Comparison of ENCODE assay signal across 25 cellular contexts in genomic region chr11:120682866-120683265, GRCh38.
A peak's percentile ranks its signal among the peaks of the same experiment; 100 is the strongest.
DNase-seq lines count a peak whose midpoint lies in the region; TF ChIP-seq lines count a peak whose summit lies in the region.
"Had no signal": no experiment of that assay in that cellular context is flagged by ENCODE, and none has a peak within 500 bp of the region (broad histone marks: within the 10 kb centered on the region; RNA-seq: fewer than 3 reads in every experiment).

No MANE protein-coding gene starts in this region.

- no peaks in the 10 kb centered on the region for H3K79me2 ChIP-seq in MM.1S (ENCODE audit: low read length)

- H3F3A ChIP-seq in MM.1S (ENCODE audit: insufficient read depth, low read length), result no peaks in the 10 kb centered on the region

- DNase-seq in AG08396 (ENCODE audit: low spot score), result peak; percentile 41
- peak; percentile 81 for DNase-seq in HFFc6
- DNase-seq in amniotic epithelial cell (ENCODE audit: low read depth), result peak; percentile 39
- DNase-seq in foreskin fibroblast, result peak; percentile 29 to 40
- DNase-seq in caudate nucleus (lab: John Stamatoyannopoulos, UW), result no peak
- no peak for DNase-seq in suprapubic skin (ENCODE audit: low spot score in 2 of 2)
- no peak for DNase-seq in G401 (ENCODE audit: low spot score)
- DNase-seq in MM.1S, result no peak
- DNase-seq: activated T-cell treated with anti-CD3 and anti-CD28 coated beads, Interleukin-2, amount 50 U/mL, for 1 hour; colonic mucosa; DND-41; effector memory CD4-positive, alpha-beta T cell; glutamatergic neuron; mesendoderm; NCI-H1048; NCI-H187; NCI-H2171 treated with DMSO at 0.1 percent for 48 hours; NCI-H524 treated with DMSO at 0.1 percent for 48 hours; Peyer's patch; T-helper 1 cell; upper lobe of right lung had no signal

- H3K36me3 Mint-ChIP-seq in HFFc6 (ENCODE audit: low read depth), result no peaks in the 10 kb centered on the region

- TF ChIP-seq POLR2A in suprapubic skin (IDR thresholded peaks at IDR 0.05), result no peak

- H3K4me2 ChIP-seq in MM.1S (ENCODE audit: low read depth, low read length), result no peak overlapping the region
- H3K4me2 ChIP-seq: GM23338, KMS-11 had no signal

- no peaks in the 10 kb centered on the region for H3K9me3 Mint-ChIP-seq in HFFc6
- H3K9me3 Mint-ChIP-seq: GM23338 had no signal

- H3K4me3 ChIP-seq in foreskin fibroblast (ENCODE audit: low read depth in 1 of 2, low read length in 2 of 2) (no peak overlapping the region), suprapubic skin (no peak overlapping the region), MM.1S (ENCODE audit: low read length) (no peak overlapping the region)
- H3K4me3 ChIP-seq: colonic mucosa, GM23338, Peyer's patch, skin epidermis, upper lobe of right lung had no signal

- peaks cover 9% of the 10 kb centered on the region for H3K4me1 Mint-ChIP-seq in HFFc6 (ENCODE audit: low read depth)

- 94% methylated on average over 5 of the region's 5 CpGs for WGBS in suprapubic skin

- H3K36me3 ChIP-seq in suprapubic skin, result no peaks in the 10 kb centered on the region
- no peaks in the 10 kb centered on the region for H3K36me3 ChIP-seq in MM.1S (replicated peaks; ENCODE audit: insufficient read depth, low read length)
- H3K36me3 ChIP-seq: colonic mucosa, Peyer's patch, upper lobe of right lung had no signal

- no peak for TF ChIP-seq EP300 in suprapubic skin (IDR thresholded peaks at IDR 0.05)

- H4K20me1 ChIP-seq in MM.1S (ENCODE audit: insufficient read depth, low read length), result no peaks in the 10 kb centered on the region

- H3K9me2 ChIP-seq in MM.1S (replicated peaks; ENCODE audit: insufficient read depth, low read length), result no peaks in the 10 kb centered on the region

- H3K27ac ChIP-seq in caudate nucleus (ENCODE audit: low read depth, low read length) (no peak overlapping the region), suprapubic skin (no peak overlapping the region), MM.1S (ENCODE audit: low read length) (no peak overlapping the region)
- H3K27ac ChIP-seq: C4-2B, colonic mucosa, KMS-11, Peyer's patch, skin epidermis, upper lobe of right lung had no signal

- no peak overlapping the region for H2AFZ ChIP-seq in MM.1S (ENCODE audit: low read length)
- H2AFZ ChIP-seq: GM23338 had no signal

- H3K4me3 Mint-ChIP-seq in HFFc6, result no peak overlapping the region
- H3K4me3 Mint-ChIP-seq: GM23338 had no signal

- no peak overlapping the region; the same call in 1 of the 2 replicates for H3K27ac Mint-ChIP-seq in HFFc6

- no peak overlapping the region for H3K9ac ChIP-seq in MM.1S (ENCODE audit: low read length)
- H3K9ac ChIP-seq: KMS-11 had no signal

- no peaks in the 10 kb centered on the region for H3K9me3 ChIP-seq in suprapubic skin
- no peaks in the 10 kb centered on the region for H3K9me3 ChIP-seq in MM.1S (replicated peaks; ENCODE audit: insufficient read depth, low read length)
- H3K9me3 ChIP-seq: colonic mucosa, Peyer's patch, upper lobe of right lung had no signal

- in situ Hi-C loops in G401 (cut with HindIII; ENCODE audit: low sequenced_read_pairs), result no loop called here

- H3K27me3 ChIP-seq in suprapubic skin (peaks cover 11% of the 10 kb centered on the region), MM.1S (replicated peaks; ENCODE audit: insufficient read depth, low read length) (no peaks in the 10 kb centered on the region)
- H3K27me3 ChIP-seq: colonic mucosa, Peyer's patch had no signal

- H3K4me1 ChIP-seq in suprapubic skin, result no peaks in the 10 kb centered on the region
- H3K4me1 ChIP-seq in MM.1S (ENCODE audit: low read length), result peaks cover 3% of the 10 kb centered on the region; the same call in 1 of the 2 replicates
- H3K4me1 ChIP-seq: colonic mucosa, Peyer's patch, upper lobe of right lung had no signal

- H3K27me3 Mint-ChIP-seq in HFFc6 (ENCODE audit: insufficient read depth), result peaks cover 42% of the 10 kb centered on the region

- TF ChIP-seq CTCF in HFFc6 (IDR thresholded peaks at IDR 0.05) (no peak), foreskin fibroblast (IDR thresholded peaks at IDR 0.05; ENCODE audit: low read depth, low read length) (no peak), suprapubic skin (IDR thresholded peaks at IDR 0.05) (no peak), MM.1S (IDR thresholded peaks at IDR 0.05; ENCODE audit: low read length) (no peak)

Comparison
In these comparisons a context has a peak if more than half of its experiments do, and no peak if none do; other contexts are left out.
1. DNase-seq: peak in AG08396 (single experiment), HFFc6 (single experiment), amniotic epithelial cell (single experiment) and foreskin fibroblast (2 of 2); none in caudate nucleus (0 of 61), suprapubic skin (0 of 2), G401 (single experiment) and MM.1S (single experiment).